ENCODE assay signal across 22 cellular contexts in the genomic region with DNA sequence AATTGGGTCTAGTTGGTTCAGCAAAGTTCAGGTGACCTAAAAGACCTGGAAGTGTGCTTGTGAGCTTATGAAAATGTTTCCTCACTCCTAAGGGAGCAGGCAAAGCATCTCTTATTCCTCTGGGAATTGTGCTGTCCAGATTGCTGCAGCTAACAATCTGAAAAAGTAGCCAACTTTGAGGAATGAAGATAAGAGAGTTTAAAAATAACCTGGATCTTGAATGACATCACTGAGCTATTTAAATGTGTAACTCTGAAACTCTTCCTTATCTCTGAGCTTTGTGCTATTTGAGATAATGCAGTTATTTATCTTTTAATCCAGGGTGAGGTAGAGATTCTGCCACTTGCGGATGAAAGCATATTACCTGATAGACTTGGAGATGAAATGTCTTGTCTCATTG.
"Had no signal": no experiment of that assay in that cellular context is flagged by ENCODE, and none has a peak within 500 bp of the region (broad histone marks: within the 10 kb centered on the region; RNA-seq: fewer than 3 reads in every experiment).

No MANE protein-coding gene starts in this region.

- H3K27me3 Mint-ChIP-seq: IgD-negative memory B cell had no signal

- H3K4me3 ChIP-seq: K562 had no signal

- H3K9ac ChIP-seq: KMS-11, SK-N-SH had no signal

- H3K27ac ChIP-seq: HL-60, KMS-11, RWPE1 had no signal

- H3K4me2 ChIP-seq: KMS-11, SK-N-SH had no signal

- H3K27ac Mint-ChIP-seq: IgD-negative memory B cell had no signal

- H3K4me1 Mint-ChIP-seq: IgD-negative memory B cell had no signal

- H3K4me3 Mint-ChIP-seq: IgD-negative memory B cell had no signal

- H3K9me3 ChIP-seq: SK-N-SH had no signal

- DNase-seq: Kasumi-1, MM.1S, NCI-H1092 treated with DMSO at 0.1 percent for 48 hours, NCI-H1436, NCI-H187, NCI-H2029, NCI-H2081 treated with DMSO at 0.1 percent for 48 hours, NCI-H2171, NCI-H226, NCI-H446, NCI-H510A, NCI-H524 treated with DMSO at 0.1 percent for 48 hours, NCI-H69, NCI-H774, SHP77, SK-N-SH had no signal

- FAIRE-seq: HTR-8/SVneo, K562 had no signal

- H3K36me3 Mint-ChIP-seq: IgD-negative memory B cell had no signal
